In the genomic region with DNA sequence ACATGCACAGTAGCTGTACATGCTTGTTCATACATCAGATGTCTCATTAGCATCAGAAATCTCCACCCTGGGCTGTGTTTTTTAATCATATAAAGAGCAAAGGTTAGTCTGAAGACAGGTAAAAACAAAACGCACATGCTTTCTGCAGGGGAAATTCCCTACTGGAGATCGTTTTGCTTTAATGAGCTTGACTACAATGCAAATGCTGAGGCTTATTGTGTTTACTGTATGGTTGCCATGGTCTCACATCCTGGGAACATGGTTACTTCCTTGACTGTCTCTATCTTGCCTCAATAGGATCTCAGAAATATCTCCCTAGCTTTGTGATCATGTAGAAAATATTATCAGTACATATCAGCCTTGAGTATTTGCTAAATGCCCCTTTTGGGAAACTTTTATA, we compare ENCODE assay signal across 1 cellular context.
TF ChIP-seq lines count a peak whose summit lies in the region.

No MANE protein-coding gene starts in this region.

TF ChIP-seq in GM23338, 12 proteins besides CTCF, POLR2A, EP300 and RAD21:
- TF ChIP-seq, protein P1, sequence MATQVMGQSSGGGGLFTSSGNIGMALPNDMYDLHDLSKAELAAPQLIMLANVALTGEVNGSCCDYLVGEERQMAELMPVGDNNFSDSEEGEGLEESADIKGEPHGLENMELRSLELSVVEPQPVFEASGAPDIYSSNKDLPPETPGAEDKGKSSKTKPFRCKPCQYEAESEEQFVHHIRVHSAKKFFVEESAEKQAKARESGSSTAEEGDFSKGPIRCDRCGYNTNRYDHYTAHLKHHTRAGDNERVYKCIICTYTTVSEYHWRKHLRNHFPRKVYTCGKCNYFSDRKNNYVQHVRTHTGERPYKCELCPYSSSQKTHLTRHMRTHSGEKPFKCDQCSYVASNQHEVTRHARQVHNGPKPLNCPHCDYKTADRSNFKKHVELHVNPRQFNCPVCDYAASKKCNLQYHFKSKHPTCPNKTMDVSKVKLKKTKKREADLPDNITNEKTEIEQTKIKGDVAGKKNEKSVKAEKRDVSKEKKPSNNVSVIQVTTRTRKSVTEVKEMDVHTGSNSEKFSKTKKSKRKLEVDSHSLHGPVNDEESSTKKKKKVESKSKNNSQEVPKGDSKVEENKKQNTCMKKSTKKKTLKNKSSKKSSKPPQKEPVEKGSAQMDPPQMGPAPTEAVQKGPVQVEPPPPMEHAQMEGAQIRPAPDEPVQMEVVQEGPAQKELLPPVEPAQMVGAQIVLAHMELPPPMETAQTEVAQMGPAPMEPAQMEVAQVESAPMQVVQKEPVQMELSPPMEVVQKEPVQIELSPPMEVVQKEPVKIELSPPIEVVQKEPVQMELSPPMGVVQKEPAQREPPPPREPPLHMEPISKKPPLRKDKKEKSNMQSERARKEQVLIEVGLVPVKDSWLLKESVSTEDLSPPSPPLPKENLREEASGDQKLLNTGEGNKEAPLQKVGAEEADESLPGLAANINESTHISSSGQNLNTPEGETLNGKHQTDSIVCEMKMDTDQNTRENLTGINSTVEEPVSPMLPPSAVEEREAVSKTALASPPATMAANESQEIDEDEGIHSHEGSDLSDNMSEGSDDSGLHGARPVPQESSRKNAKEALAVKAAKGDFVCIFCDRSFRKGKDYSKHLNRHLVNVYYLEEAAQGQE (IDR thresholded peaks at IDR 0.05; ENCODE audit: unreplicated experiment) = no peak
- TF ChIP-seq EZH2 (IDR thresholded peaks at IDR 0.05; ENCODE audit: low read depth, unreplicated experiment) (no peak), NANOG (IDR thresholded peaks at IDR 0.05; ENCODE audit: borderline replicate concordance) (no peak), ZNF114 (CRISPR knock-in tag; IDR thresholded peaks at IDR 0.05) (no peak), POLR2AphosphoS5 (IDR thresholded peaks at IDR 0.05; ENCODE audit: low read depth) (no peak), STAT1 (IDR thresholded peaks at IDR 0.05; ENCODE audit: unreplicated experiment) (no peak), CREB1 (CRISPR knock-in tag; IDR thresholded peaks at IDR 0.05; ENCODE audit: low read depth) (no peak), JUNB (IDR thresholded peaks at IDR 0.05; ENCODE audit: unreplicated experiment) (no peak), ZNF331 (CRISPR knock-in tag; IDR thresholded peaks at IDR 0.05; ENCODE audit: low read depth) (no peak), EZH2phosphoT487 (IDR thresholded peaks at IDR 0.05; ENCODE audit: unreplicated experiment) (no peak)
- TF ChIP-seq, protein P2, sequence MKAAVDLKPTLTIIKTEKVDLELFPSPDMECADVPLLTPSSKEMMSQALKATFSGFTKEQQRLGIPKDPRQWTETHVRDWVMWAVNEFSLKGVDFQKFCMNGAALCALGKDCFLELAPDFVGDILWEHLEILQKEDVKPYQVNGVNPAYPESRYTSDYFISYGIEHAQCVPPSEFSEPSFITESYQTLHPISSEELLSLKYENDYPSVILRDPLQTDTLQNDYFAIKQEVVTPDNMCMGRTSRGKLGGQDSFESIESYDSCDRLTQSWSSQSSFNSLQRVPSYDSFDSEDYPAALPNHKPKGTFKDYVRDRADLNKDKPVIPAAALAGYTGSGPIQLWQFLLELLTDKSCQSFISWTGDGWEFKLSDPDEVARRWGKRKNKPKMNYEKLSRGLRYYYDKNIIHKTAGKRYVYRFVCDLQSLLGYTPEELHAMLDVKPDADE (IDR thresholded peaks at IDR 0.05) = no peak
- TF ChIP-seq, protein P3, sequence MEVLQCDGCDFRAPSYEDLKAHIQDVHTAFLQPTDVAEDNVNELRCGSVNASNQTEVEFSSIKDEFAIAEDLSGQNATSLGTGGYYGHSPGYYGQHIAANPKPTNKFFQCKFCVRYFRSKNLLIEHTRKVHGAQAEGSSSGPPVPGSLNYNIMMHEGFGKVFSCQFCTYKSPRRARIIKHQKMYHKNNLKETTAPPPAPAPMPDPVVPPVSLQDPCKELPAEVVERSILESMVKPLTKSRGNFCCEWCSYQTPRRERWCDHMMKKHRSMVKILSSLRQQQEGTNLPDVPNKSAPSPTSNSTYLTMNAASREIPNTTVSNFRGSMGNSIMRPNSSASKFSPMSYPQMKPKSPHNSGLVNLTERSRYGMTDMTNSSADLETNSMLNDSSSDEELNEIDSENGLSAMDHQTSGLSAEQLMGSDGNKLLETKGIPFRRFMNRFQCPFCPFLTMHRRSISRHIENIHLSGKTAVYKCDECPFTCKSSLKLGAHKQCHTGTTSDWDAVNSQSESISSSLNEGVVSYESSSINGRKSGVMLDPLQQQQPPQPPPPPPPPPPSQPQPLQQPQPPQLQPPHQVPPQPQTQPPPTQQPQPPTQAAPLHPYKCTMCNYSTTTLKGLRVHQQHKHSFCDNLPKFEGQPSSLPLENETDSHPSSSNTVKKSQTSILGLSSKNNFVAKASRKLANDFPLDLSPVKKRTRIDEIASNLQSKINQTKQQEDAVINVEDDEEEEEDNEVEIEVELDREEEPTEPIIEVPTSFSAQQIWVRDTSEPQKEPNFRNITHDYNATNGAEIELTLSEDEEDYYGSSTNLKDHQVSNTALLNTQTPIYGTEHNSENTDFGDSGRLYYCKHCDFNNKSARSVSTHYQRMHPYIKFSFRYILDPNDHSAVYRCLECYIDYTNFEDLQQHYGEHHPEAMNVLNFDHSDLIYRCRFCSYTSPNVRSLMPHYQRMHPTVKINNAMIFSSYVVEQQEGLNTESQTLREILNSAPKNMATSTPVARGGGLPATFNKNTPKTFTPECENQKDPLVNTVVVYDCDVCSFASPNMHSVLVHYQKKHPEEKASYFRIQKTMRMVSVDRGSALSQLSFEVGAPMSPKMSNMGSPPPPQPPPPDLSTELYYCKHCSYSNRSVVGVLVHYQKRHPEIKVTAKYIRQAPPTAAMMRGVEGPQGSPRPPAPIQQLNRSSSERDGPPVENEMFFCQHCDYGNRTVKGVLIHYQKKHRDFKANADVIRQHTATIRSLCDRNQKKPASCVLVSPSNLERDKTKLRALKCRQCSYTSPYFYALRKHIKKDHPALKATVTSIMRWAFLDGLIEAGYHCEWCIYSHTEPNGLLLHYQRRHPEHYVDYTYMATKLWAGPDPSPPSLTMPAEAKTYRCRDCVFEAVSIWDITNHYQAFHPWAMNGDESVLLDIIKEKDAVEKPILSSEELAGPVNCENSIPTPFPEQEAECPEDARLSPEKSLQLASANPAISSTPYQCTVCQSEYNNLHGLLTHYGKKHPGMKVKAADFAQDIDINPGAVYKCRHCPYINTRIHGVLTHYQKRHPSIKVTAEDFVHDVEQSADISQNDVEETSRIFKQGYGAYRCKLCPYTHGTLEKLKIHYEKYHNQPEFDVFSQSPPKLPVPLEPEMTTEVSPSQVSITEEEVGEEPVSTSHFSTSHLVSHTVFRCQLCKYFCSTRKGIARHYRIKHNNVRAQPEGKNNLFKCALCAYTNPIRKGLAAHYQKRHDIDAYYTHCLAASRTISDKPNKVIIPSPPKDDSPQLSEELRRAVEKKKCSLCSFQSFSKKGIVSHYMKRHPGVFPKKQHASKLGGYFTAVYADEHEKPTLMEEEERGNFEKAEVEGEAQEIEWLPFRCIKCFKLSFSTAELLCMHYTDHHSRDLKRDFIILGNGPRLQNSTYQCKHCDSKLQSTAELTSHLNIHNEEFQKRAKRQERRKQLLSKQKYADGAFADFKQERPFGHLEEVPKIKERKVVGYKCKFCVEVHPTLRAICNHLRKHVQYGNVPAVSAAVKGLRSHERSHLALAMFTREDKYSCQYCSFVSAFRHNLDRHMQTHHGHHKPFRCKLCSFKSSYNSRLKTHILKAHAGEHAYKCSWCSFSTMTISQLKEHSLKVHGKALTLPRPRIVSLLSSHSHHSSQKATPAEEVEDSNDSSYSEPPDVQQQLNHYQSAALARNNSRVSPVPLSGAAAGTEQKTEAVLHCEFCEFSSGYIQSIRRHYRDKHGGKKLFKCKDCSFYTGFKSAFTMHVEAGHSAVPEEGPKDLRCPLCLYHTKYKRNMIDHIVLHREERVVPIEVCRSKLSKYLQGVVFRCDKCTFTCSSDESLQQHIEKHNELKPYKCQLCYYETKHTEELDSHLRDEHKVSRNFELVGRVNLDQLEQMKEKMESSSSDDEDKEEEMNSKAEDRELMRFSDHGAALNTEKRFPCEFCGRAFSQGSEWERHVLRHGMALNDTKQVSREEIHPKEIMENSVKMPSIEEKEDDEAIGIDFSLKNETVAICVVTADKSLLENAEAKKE (CRISPR knock-in tag; IDR thresholded peaks at IDR 0.05) = no peak
